ENCODE assay signal across 8 cellular contexts in genomic region chr19:16778796-16779411, GRCh38. TPM values are rescaled to one million over a fixed set of nuclear protein-coding genes. Genes with fewer than 3 reads are reported as not detected.
DNase-seq lines count a peak whose midpoint lies in the region; ATAC-seq and TF ChIP-seq lines count a peak whose summit lies in the region.

No MANE protein-coding gene starts in this region.

- H3K27ac ChIP-seq in right lobe of liver, result no peak overlapping the region

- intact Hi-C loops in right lobe of liver (cut with DNase I), result loop anchor here (5.0 to 10.0 kb wide), 2 partner anchors 273 to 276 kb away; no protein-coding TSS in a partner anchor

- no peak overlapping the region for H3K4me3 ChIP-seq in right lobe of liver

- H3K27me3 Mint-ChIP-seq in stimulated activated naive CD8-positive, alpha-beta T cell treated with anti-CD3 and anti-CD28 coated beads, Interleukin-15, amount 100 ng/mL, for 72 hours, result peaks cover 12% of the 10 kb centered on the region

- H3K9me3 Mint-ChIP-seq in stimulated activated naive CD8-positive, alpha-beta T cell treated with anti-CD3 and anti-CD28 coated beads, Interleukin-15, amount 100 ng/mL, for 72 hours, result no peaks in the 10 kb centered on the region

- H3K27ac Mint-ChIP-seq in stimulated activated naive CD8-positive, alpha-beta T cell treated with anti-CD3 and anti-CD28 coated beads, Interleukin-15, amount 100 ng/mL, for 72 hours, result no peak overlapping the region

- TF ChIP-seq CTCF in right lobe of liver (IDR thresholded peaks at IDR 0.05), result peak; percentile 36 to 46 (median 39)

- no peaks in the 10 kb centered on the region for H3K4me1 Mint-ChIP-seq in stimulated activated naive CD8-positive, alpha-beta T cell treated with anti-CD3 and anti-CD28 coated beads, Interleukin-15, amount 100 ng/mL, for 72 hours

- peak; percentile 20 for DNase-seq in NCI-H2107 treated with DMSO at 0.1 percent for 48 hours (lab: John Stamatoyannopoulos, UW; ENCODE audit: unreplicated experiment)
- DNase-seq in NCI-H2107 (lab: John Stamatoyannopoulos, UW), result no peak
- peak; percentile 37 for DNase-seq in LoVo (ENCODE audit: low spot score)
- peak; percentile 11 for DNase-seq in T1000 (lab: John Stamatoyannopoulos, UW)
- peak; percentile 9 for DNase-seq in central memory CD4-positive, alpha-beta T cell
- DNase-seq in right lobe of liver, result peak in 2 of 3 donors; percentile 39 to 52
- peak; percentile 56 to 58 for DNase-seq in stimulated activated naive CD8-positive, alpha-beta T cell treated with anti-CD3 and anti-CD28 coated beads, Interleukin-15, amount 100 ng/mL, for 72 hours
- no peak for DNase-seq in epidermal melanocyte (ENCODE audit: insufficient read length, low spot score)

- peak; percentile 62 to 76 (median 66) for ATAC-seq in right lobe of liver
- ATAC-seq in stimulated activated naive CD8-positive, alpha-beta T cell treated with anti-CD3 and anti-CD28 coated beads, Interleukin-15, amount 100 ng/mL, for 72 hours, result peak; percentile 86

- 55% methylated on average over 5 of the region's 8 CpGs for WGBS in right lobe of liver (ENCODE audit: insufficient coverage, low coverage, low lambda C conversion rate, missing lambda C conversion rate)

- H3K4me3 Mint-ChIP-seq in stimulated activated naive CD8-positive, alpha-beta T cell treated with anti-CD3 and anti-CD28 coated beads, Interleukin-15, amount 100 ng/mL, for 72 hours, result no peak overlapping the region

- H3K4me1 ChIP-seq in right lobe of liver, result no peaks in the 10 kb centered on the region

- H3K36me3 ChIP-seq in right lobe of liver, result no peaks in the 10 kb centered on the region

- TF ChIP-seq POLR2A in right lobe of liver (IDR thresholded peaks at IDR 0.05), result no peak

- H3K9me3 ChIP-seq in right lobe of liver, result no peaks in the 10 kb centered on the region

- H3K27me3 ChIP-seq in right lobe of liver, result no peaks in the 10 kb centered on the region

RNA-seq across cellular contexts. Expression of gene SIN3B, which starts 50.3 kb away (rescaled TPM):
- total RNA-seq in right lobe of liver, result 10 to 100 TPM; 10.6 to 20.9 (median 13.6) TPM

RNA-seq across cellular contexts. Expression of gene NWD1, which starts 59.3 kb away (rescaled TPM):
- total RNA-seq in right lobe of liver, result under 1 TPM in 1 of 6 experiments, not detected in 5; 0.09 TPM

Comparison
In these comparisons a context has a peak if more than half of its experiments do, and no peak if none do; other contexts are left out.
1. DNase-seq: peak in NCI-H2107 treated with DMSO at 0.1 percent for 48 hours (single experiment), LoVo (single experiment), T1000 (single experiment), central memory CD4-positive, alpha-beta T cell (single experiment), right lobe of liver (2 of 3) and stimulated activated naive CD8-positive, alpha-beta T cell treated with anti-CD3 and anti-CD28 coated beads, Interleukin-15, amount 100 ng/mL, for 72 hours (2 of 2); none in NCI-H2107 (single experiment) and epidermal melanocyte (single experiment).